In the genomic region with DNA sequence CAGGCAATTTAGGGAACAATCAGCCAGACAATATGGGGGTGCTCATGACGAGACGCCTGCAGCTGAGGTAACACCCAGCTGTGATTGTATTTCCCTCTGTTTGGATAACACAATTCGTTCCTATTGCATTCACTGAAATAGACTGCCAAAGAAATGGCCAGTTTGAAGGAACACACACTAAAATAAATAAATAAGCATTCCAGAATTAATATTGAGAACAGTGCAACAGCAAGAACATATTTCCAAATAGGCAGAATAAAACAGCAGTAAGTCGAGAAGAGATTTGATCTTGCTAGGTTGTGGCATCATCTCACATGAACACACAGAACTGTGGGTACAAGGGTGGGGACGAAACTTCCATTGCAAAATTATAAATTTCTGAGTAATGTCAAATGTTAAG, we compare ENCODE assay signal across 27 cellular contexts.
"Had no signal": no experiment of that assay in that cellular context is flagged by ENCODE, and none has a peak within 500 bp of the region (broad histone marks: within the 10 kb centered on the region; RNA-seq: fewer than 3 reads in every experiment).

No MANE protein-coding gene starts in this region.

- H3K27me3 ChIP-seq: brain microvascular endothelial cell, esophagus muscularis mucosa had no signal

- DNase-seq: activated CD4-positive, alpha-beta T cell treated with anti-CD3 and anti-CD28 coated beads for 4 hours; activated CD4-positive, alpha-beta T cell treated with anti-CD3 and anti-CD28 coated beads, Interleukin-2, amount 10 ng/mL, durations not matched to agents 7 days and 5 days; activated CD4-positive, alpha-beta T cell treated with anti-CD3 and anti-CD28 coated beads, Interleukin-2, amount 50 U/mL, for 4 hours; activated CD4-positive, CD25-positive, alpha-beta regulatory T cell; activated CD4-positive, CD25-positive, alpha-beta regulatory T cell treated with anti-CD3 and anti-CD28 coated beads, Interleukin-2, amount 50 U/mL, for 72 hours; activated CD8-positive, alpha-beta memory T cell treated with anti-CD3 and anti-CD28 coated beads, Interleukin-2, amount 10 ng/mL, durations not matched to agents 7 days and 5 days; activated CD8-positive, alpha-beta memory T cell treated with anti-CD3 and anti-CD28 coated beads, Interleukin-2, amount 50 U/mL, for 4 hours; activated CD8-positive, alpha-beta T cell treated with anti-CD3 and anti-CD28 coated beads for 36 hours; activated gamma-delta T cell; activated naive CD4-positive, alpha-beta T cell; activated naive CD4-positive, alpha-beta T cell treated with anti-CD3 and anti-CD28 coated beads, Interleukin-2, amount 10 ng/mL, durations not matched to agents 7 days and 5 days; activated naive CD8-positive, alpha-beta T cell treated with anti-CD3 and anti-CD28 coated beads, Interleukin-2, amount 10 ng/mL, durations not matched to agents 7 days and 5 days; activated T-cell treated with anti-CD3 and anti-CD28 coated beads, Interleukin-2, amount 50 U/mL, for 1 hour; activated T-cell treated with anti-CD3 and anti-CD28 coated beads, Interleukin-2, amount 50 U/mL, for 48 hours; amniotic stem cell; anterior cingulate cortex; brain microvascular endothelial cell; cortex of kidney; dermis blood vessel endothelial cell; effector CD4-positive, alpha-beta T cell; effector memory CD8-positive, alpha-beta T cell; erythroblast; foreskin fibroblast; head of caudate nucleus; T-helper 2 cell had no signal

- H3K4me3 ChIP-seq: esophagus muscularis mucosa had no signal

- H3K9me3 ChIP-seq: esophagus muscularis mucosa had no signal

- H3K27ac ChIP-seq: brain microvascular endothelial cell, esophagus muscularis mucosa had no signal

- H3K4me1 ChIP-seq: esophagus muscularis mucosa had no signal

- ATAC-seq: activated CD8-positive, alpha-beta memory T cell treated with anti-CD3 and anti-CD28 coated beads, Interleukin-2, amount 10 ng/mL, durations not matched to agents 7 days and 5 days; activated CD8-positive, alpha-beta T cell treated with anti-CD3 and anti-CD28 coated beads for 36 hours; activated naive CD4-positive, alpha-beta T cell treated with anti-CD3 and anti-CD28 coated beads, Interleukin-2, amount 50 U/mL, for 72 hours; effector memory CD8-positive, alpha-beta T cell had no signal

- H3K36me3 ChIP-seq: brain microvascular endothelial cell, esophagus muscularis mucosa had no signal
